25 cellular contexts compared by ENCODE assay signal in the genomic region with DNA sequence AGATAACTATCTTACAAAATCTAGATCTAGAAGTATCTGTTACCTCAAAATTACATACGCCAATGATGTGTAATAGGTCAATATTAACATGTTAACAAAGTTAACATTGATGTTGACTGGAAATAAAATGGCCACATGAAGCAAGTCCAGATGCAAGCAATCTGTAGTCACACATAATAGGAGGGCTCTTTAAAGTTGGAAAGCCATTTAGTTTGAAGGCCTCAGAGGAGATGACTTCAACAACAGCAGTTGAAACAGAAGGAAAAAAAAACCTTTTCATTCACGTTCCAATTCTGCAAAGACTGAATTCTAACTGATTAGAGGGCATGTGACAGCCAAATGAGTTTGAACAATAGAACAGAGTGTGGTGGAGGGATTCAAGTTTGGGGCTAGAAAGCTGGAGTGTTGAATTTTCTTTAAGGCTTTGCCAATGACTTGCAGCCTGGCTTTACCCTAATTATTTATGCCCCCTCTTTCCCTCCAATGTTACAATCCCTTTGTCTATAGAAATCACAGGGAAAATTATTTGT. TPM values are rescaled to one million over a fixed set of nuclear protein-coding genes. Genes with fewer than 3 reads are reported as not detected.
A peak's percentile ranks its signal among the peaks of the same experiment; 100 is the strongest.
DNase-seq lines count a peak whose midpoint lies in the region; ATAC-seq, FAIRE-seq and TF ChIP-seq lines count a peak whose summit lies in the region.
"Had no signal": no experiment of that assay in that cellular context is flagged by ENCODE, and none has a peak within 500 bp of the region (broad histone marks: within the 10 kb centered on the region; RNA-seq: fewer than 3 reads in every experiment).

No MANE protein-coding gene starts in this region.

- ATAC-seq in GM21619 (IDR thresholded peaks at IDR 0.05; ENCODE audit: unreplicated experiment), result no peak

- H3K27me3 ChIP-seq in dorsolateral prefrontal cortex, result no peaks in the 10 kb centered on the region
- H3K27me3 ChIP-seq: MG63 had no signal

- CTCF ChIA-PET in activated naive CD4-positive, alpha-beta T cell treated with anti-CD3 and anti-CD28 coated beads, Interleukin-2, amount 10 ng/mL, durations not matched to agents 7 days and 5 days (lab: Charles Lee), result no interaction called here

- H3K27me3 Mint-ChIP-seq in glutamatergic neuron (ENCODE audit: unreplicated experiment), result peaks cover 2% of the 10 kb centered on the region
- H3K27me3 Mint-ChIP-seq in activated naive CD4-positive, alpha-beta T cell treated with anti-CD3 and anti-CD28 coated beads, Interleukin-2, amount 10 ng/mL, durations not matched to agents 7 days and 5 days, result peaks cover 5% of the 10 kb centered on the region

- no peak for DNase-seq in HTR-8/SVneo (ENCODE audit: insufficient read length, low spot score)
- peak; percentile 37 to 78 for DNase-seq in NCI-H446 (lab: John Stamatoyannopoulos, UW)
- no peak for DNase-seq in glutamatergic neuron
- DNase-seq in retina, result peak; percentile 64
- no peak for DNase-seq in dorsolateral prefrontal cortex
- DNase-seq in activated naive CD4-positive, alpha-beta T cell treated with anti-CD3 and anti-CD28 coated beads, Interleukin-2, amount 10 ng/mL, durations not matched to agents 7 days and 5 days, result no peak
- DNase-seq: C1 segment of cervical spinal cord; CD4-positive, alpha-beta memory T cell; COR-L47; DMS53; GM23248; H9; IMR-90; KG1; MG63; NCI-H1694; NCI-H2081; NCI-H2171 treated with DMSO at 0.1 percent for 48 hours; NCI-H345; NCI-H524 treated with DMSO at 0.1 percent for 48 hours; NCI-H82; NK-92 treated with Interleukin-12 subunit alpha and Interleukin-12 subunit beta, amount 100 ng/mL, for 24 hours; PC-9; SHP77 had no signal

- peaks cover 4% of the 10 kb centered on the region for H3K4me1 Mint-ChIP-seq in glutamatergic neuron (ENCODE audit: low read depth, unreplicated experiment)
- H3K4me1 Mint-ChIP-seq in activated naive CD4-positive, alpha-beta T cell treated with anti-CD3 and anti-CD28 coated beads, Interleukin-2, amount 10 ng/mL, durations not matched to agents 7 days and 5 days, result no peaks in the 10 kb centered on the region
- H3K4me1 Mint-ChIP-seq: H9 had no signal

- H3K36me3 Mint-ChIP-seq in glutamatergic neuron (ENCODE audit: unreplicated experiment), result peaks cover 5% of the 10 kb centered on the region
- no peaks in the 10 kb centered on the region for H3K36me3 Mint-ChIP-seq in activated naive CD4-positive, alpha-beta T cell treated with anti-CD3 and anti-CD28 coated beads, Interleukin-2, amount 10 ng/mL, durations not matched to agents 7 days and 5 days

- FAIRE-seq in HTR-8/SVneo (lab: Jason Lieb, UNC), result peak; percentile 91

- no peak overlapping the region for H3K4me3 ChIP-seq in dorsolateral prefrontal cortex
- H3K4me3 ChIP-seq: GM23248, MG63, PC-9 had no signal

- no peaks in the 10 kb centered on the region for H3K9me3 Mint-ChIP-seq in glutamatergic neuron (ENCODE audit: unreplicated experiment)
- H3K9me3 Mint-ChIP-seq in activated naive CD4-positive, alpha-beta T cell treated with anti-CD3 and anti-CD28 coated beads, Interleukin-2, amount 10 ng/mL, durations not matched to agents 7 days and 5 days, result no peaks in the 10 kb centered on the region
- H3K9me3 Mint-ChIP-seq: CD4-positive, alpha-beta memory T cell; H9 had no signal

- TF ChIP-seq CTCF in glutamatergic neuron (IDR thresholded peaks at IDR 0.05; ENCODE audit: partially characterized antibody, unreplicated experiment) (no peak), dorsolateral prefrontal cortex (IDR thresholded peaks at IDR 0.05 in 54 of 56, conservative IDR thresholded peaks at IDR 0.05 in 2 of 56; ENCODE audit: low read depth in 1 of 56, partially characterized antibody in 56 of 56) (no peak)

- H3K27ac ChIP-seq in dorsolateral prefrontal cortex, result no peak overlapping the region
- H3K27ac ChIP-seq: GM23248, PC-9 had no signal

- intact Hi-C loops in dorsolateral prefrontal cortex (cut with DNase I), result no loop called here

- peak overlapping the region; percentile 29 for H3K27ac Mint-ChIP-seq in glutamatergic neuron (ENCODE audit: unreplicated experiment)
- no peak overlapping the region for H3K27ac Mint-ChIP-seq in activated naive CD4-positive, alpha-beta T cell treated with anti-CD3 and anti-CD28 coated beads, Interleukin-2, amount 10 ng/mL, durations not matched to agents 7 days and 5 days
- H3K27ac Mint-ChIP-seq: CD4-positive, alpha-beta memory T cell; H9 had no signal

- no peak overlapping the region for H3K4me3 Mint-ChIP-seq in glutamatergic neuron (ENCODE audit: unreplicated experiment)
- no peak overlapping the region for H3K4me3 Mint-ChIP-seq in activated naive CD4-positive, alpha-beta T cell treated with anti-CD3 and anti-CD28 coated beads, Interleukin-2, amount 10 ng/mL, durations not matched to agents 7 days and 5 days
- H3K4me3 Mint-ChIP-seq: CD4-positive, alpha-beta memory T cell; H9 had no signal

RNA-seq across cellular contexts. Expression of gene DAAM1, which starts 41.5 kb away (rescaled TPM):
- 146 TPM for total RNA-seq in glutamatergic neuron (ENCODE audit: unreplicated experiment)
- total RNA-seq in dorsolateral prefrontal cortex, result 100 to 1,000 TPM in 5 of 120 experiments, 10 to 100 TPM in 115; 54.3 to 118 (median 75.9) TPM

Comparison
In these comparisons a context has a peak if more than half of its experiments do, and no peak if none do; other contexts are left out.
1. DNase-seq: peak in NCI-H446 (2 of 2) and retina (single experiment); none in HTR-8/SVneo (single experiment), glutamatergic neuron (single experiment), dorsolateral prefrontal cortex (0 of 10) and activated naive CD4-positive, alpha-beta T cell treated with anti-CD3 and anti-CD28 coated beads, Interleukin-2, amount 10 ng/mL, durations not matched to agents 7 days and 5 days (single experiment).